ENCODE assay signal across 1 cellular context in the genomic region with DNA sequence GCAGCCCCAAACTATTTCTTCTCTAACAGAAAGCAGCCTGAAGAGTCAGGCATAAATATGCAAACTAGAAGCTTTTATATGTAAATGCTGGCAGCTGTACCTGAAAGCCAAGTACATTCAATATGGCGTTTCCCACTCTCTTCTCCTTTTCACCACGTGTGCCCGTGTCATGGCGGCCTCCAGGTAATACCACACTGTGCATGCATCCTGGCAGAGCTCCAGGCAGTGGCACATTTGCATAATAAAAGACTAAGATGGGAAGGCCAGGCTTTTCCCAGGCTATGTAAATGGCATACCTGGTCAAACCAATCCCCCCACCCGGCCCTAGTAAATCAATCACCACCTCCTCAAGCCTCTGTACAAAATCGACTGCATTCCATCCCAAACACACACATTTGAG.
TF ChIP-seq lines count a peak whose summit lies in the region.

No MANE protein-coding gene starts in this region.

TF ChIP-seq in WTC11, 78 proteins besides CTCF, POLR2A, EP300 and RAD21 (continued from another document):
- TF ChIP-seq, protein P1, sequence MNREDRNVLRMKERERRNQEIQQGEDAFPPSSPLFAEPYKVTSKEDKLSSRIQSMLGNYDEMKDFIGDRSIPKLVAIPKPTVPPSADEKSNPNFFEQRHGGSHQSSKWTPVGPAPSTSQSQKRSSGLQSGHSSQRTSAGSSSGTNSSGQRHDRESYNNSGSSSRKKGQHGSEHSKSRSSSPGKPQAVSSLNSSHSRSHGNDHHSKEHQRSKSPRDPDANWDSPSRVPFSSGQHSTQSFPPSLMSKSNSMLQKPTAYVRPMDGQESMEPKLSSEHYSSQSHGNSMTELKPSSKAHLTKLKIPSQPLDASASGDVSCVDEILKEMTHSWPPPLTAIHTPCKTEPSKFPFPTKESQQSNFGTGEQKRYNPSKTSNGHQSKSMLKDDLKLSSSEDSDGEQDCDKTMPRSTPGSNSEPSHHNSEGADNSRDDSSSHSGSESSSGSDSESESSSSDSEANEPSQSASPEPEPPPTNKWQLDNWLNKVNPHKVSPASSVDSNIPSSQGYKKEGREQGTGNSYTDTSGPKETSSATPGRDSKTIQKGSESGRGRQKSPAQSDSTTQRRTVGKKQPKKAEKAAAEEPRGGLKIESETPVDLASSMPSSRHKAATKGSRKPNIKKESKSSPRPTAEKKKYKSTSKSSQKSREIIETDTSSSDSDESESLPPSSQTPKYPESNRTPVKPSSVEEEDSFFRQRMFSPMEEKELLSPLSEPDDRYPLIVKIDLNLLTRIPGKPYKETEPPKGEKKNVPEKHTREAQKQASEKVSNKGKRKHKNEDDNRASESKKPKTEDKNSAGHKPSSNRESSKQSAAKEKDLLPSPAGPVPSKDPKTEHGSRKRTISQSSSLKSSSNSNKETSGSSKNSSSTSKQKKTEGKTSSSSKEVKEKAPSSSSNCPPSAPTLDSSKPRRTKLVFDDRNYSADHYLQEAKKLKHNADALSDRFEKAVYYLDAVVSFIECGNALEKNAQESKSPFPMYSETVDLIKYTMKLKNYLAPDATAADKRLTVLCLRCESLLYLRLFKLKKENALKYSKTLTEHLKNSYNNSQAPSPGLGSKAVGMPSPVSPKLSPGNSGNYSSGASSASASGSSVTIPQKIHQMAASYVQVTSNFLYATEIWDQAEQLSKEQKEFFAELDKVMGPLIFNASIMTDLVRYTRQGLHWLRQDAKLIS (CRISPR knock-in tag; IDR thresholded peaks at IDR 0.05; ENCODE audit: borderline replicate concordance), result no peak
- TF ChIP-seq GABPB1 (CRISPR knock-in tag; IDR thresholded peaks at IDR 0.05) (no peak), OVOL2 (CRISPR knock-in tag; IDR thresholded peaks at IDR 0.05; ENCODE audit: borderline replicate concordance) (no peak), TP53 (CRISPR knock-in tag; IDR thresholded peaks at IDR 0.05) (no peak), ZNF138 (CRISPR knock-in tag; conservative IDR thresholded peaks at IDR 0.05) (no peak), JUN (CRISPR knock-in tag; IDR thresholded peaks at IDR 0.05) (no peak), FOXJ3 (CRISPR knock-in tag; IDR thresholded peaks at IDR 0.05; ENCODE audit: borderline replicate concordance) (no peak), PRRX2 (CRISPR knock-in tag; IDR thresholded peaks at IDR 0.05) (peak; percentile 42; the same call in 1 of the 2 replicates), ZNF396 (CRISPR knock-in tag; IDR thresholded peaks at IDR 0.05; ENCODE audit: borderline replicate concordance) (peak; percentile 84; the same call in 1 of the 2 replicates), GRHL2 (CRISPR knock-in tag; IDR thresholded peaks at IDR 0.05; ENCODE audit: insufficient replicate concordance, severe bottlenecking) (no peak), ZNF416 (CRISPR knock-in tag; IDR thresholded peaks at IDR 0.05) (no peak), HMGXB4 (CRISPR knock-in tag; IDR thresholded peaks at IDR 0.05) (no peak), NR3C1 (CRISPR knock-in tag; conservative IDR thresholded peaks at IDR 0.05; ENCODE audit: low read depth) (no peak), NR2C2 (CRISPR knock-in tag; IDR thresholded peaks at IDR 0.05) (no peak), NFYB (CRISPR knock-in tag; conservative IDR thresholded peaks at IDR 0.05; ENCODE audit: low read depth) (no peak), FOXP4 (CRISPR knock-in tag; IDR thresholded peaks at IDR 0.05) (0 out of 2 replicates have a peak, but pooled peaks have one; percentile 54), SP1 (CRISPR knock-in tag; conservative IDR thresholded peaks at IDR 0.05) (0 out of 2 replicates have a peak, but pooled peaks have one; percentile 30), SMAD4 (CRISPR knock-in tag; IDR thresholded peaks at IDR 0.05) (no peak), GTF2I (CRISPR knock-in tag; conservative IDR thresholded peaks at IDR 0.05) (no peak), USF2 (CRISPR knock-in tag; IDR thresholded peaks at IDR 0.05) (peak; percentile 75), ETV6 (CRISPR knock-in tag; IDR thresholded peaks at IDR 0.05) (no peak), FOXK1 (CRISPR knock-in tag; IDR thresholded peaks at IDR 0.05) (0 out of 2 replicates have a peak, but pooled peaks have one; percentile 31), TEAD1 (CRISPR knock-in tag; IDR thresholded peaks at IDR 0.05) (peak; percentile 83; the same call in 1 of the 2 replicates), TCF7 (CRISPR knock-in tag; IDR thresholded peaks at IDR 0.05; ENCODE audit: low read depth) (no peak), RORB (CRISPR knock-in tag; IDR thresholded peaks at IDR 0.05) (no peak), ATF1 (CRISPR knock-in tag; IDR thresholded peaks at IDR 0.05) (no peak), ZBTB21 (CRISPR knock-in tag; IDR thresholded peaks at IDR 0.05; ENCODE audit: borderline replicate concordance) (no peak), MXD4 (CRISPR knock-in tag; IDR thresholded peaks at IDR 0.05; ENCODE audit: borderline replicate concordance) (0 out of 2 replicates have a peak, but pooled peaks have one; percentile 36), MYBL2 (CRISPR knock-in tag; IDR thresholded peaks at IDR 0.05) (no peak)
- TF ChIP-seq, protein P2, sequence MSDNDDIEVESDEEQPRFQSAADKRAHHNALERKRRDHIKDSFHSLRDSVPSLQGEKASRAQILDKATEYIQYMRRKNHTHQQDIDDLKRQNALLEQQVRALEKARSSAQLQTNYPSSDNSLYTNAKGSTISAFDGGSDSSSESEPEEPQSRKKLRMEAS (CRISPR knock-in tag; IDR thresholded peaks at IDR 0.05), result peak; percentile 90
- TF ChIP-seq, protein P3, sequence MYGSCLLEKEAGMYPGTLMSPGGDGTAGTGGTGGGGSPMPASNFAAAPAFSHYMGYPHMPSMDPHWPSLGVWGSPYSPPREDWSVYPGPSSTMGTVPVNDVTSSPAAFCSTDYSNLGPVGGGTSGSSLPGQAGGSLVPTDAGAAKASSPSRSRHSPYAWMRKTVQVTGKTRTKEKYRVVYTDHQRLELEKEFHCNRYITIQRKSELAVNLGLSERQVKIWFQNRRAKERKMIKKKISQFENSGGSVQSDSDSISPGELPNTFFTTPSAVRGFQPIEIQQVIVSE (CRISPR knock-in tag; IDR thresholded peaks at IDR 0.05; ENCODE audit: borderline replicate concordance), result no peak
- TF ChIP-seq, protein P4, sequence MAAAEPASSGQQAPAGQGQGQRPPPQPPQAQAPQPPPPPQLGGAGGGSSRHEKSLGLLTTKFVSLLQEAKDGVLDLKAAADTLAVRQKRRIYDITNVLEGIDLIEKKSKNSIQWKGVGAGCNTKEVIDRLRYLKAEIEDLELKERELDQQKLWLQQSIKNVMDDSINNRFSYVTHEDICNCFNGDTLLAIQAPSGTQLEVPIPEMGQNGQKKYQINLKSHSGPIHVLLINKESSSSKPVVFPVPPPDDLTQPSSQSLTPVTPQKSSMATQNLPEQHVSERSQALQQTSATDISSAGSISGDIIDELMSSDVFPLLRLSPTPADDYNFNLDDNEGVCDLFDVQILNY (CRISPR knock-in tag; IDR thresholded peaks at IDR 0.05), result no peak
- TF ChIP-seq, protein P5, sequence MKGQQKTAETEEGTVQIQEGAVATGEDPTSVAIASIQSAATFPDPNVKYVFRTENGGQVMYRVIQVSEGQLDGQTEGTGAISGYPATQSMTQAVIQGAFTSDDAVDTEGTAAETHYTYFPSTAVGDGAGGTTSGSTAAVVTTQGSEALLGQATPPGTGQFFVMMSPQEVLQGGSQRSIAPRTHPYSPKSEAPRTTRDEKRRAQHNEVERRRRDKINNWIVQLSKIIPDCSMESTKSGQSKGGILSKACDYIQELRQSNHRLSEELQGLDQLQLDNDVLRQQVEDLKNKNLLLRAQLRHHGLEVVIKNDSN (CRISPR knock-in tag; IDR thresholded peaks at IDR 0.05), result peak; percentile 78
- TF ChIP-seq, protein P6, sequence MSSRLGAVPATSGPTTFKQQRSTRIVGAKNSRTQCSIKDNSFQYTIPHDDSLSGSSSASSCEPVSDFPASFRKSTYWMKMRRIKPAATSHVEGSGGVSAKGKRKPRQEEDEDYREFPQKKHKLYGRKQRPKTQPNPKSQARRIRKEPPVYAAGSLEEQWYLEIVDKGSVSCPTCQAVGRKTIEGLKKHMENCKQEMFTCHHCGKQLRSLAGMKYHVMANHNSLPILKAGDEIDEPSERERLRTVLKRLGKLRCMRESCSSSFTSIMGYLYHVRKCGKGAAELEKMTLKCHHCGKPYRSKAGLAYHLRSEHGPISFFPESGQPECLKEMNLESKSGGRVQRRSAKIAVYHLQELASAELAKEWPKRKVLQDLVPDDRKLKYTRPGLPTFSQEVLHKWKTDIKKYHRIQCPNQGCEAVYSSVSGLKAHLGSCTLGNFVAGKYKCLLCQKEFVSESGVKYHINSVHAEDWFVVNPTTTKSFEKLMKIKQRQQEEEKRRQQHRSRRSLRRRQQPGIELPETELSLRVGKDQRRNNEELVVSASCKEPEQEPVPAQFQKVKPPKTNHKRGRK (CRISPR knock-in tag; IDR thresholded peaks at IDR 0.05; ENCODE audit: borderline replicate concordance), result no peak
- TF ChIP-seq, protein P7, sequence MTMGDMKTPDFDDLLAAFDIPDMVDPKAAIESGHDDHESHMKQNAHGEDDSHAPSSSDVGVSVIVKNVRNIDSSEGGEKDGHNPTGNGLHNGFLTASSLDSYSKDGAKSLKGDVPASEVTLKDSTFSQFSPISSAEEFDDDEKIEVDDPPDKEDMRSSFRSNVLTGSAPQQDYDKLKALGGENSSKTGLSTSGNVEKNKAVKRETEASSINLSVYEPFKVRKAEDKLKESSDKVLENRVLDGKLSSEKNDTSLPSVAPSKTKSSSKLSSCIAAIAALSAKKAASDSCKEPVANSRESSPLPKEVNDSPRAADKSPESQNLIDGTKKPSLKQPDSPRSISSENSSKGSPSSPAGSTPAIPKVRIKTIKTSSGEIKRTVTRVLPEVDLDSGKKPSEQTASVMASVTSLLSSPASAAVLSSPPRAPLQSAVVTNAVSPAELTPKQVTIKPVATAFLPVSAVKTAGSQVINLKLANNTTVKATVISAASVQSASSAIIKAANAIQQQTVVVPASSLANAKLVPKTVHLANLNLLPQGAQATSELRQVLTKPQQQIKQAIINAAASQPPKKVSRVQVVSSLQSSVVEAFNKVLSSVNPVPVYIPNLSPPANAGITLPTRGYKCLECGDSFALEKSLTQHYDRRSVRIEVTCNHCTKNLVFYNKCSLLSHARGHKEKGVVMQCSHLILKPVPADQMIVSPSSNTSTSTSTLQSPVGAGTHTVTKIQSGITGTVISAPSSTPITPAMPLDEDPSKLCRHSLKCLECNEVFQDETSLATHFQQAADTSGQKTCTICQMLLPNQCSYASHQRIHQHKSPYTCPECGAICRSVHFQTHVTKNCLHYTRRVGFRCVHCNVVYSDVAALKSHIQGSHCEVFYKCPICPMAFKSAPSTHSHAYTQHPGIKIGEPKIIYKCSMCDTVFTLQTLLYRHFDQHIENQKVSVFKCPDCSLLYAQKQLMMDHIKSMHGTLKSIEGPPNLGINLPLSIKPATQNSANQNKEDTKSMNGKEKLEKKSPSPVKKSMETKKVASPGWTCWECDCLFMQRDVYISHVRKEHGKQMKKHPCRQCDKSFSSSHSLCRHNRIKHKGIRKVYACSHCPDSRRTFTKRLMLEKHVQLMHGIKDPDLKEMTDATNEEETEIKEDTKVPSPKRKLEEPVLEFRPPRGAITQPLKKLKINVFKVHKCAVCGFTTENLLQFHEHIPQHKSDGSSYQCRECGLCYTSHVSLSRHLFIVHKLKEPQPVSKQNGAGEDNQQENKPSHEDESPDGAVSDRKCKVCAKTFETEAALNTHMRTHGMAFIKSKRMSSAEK (CRISPR knock-in tag; IDR thresholded peaks at IDR 0.05; ENCODE audit: borderline replicate concordance), result peak; percentile 82; the same call in 1 of the 2 replicates
- TF ChIP-seq, protein P8, sequence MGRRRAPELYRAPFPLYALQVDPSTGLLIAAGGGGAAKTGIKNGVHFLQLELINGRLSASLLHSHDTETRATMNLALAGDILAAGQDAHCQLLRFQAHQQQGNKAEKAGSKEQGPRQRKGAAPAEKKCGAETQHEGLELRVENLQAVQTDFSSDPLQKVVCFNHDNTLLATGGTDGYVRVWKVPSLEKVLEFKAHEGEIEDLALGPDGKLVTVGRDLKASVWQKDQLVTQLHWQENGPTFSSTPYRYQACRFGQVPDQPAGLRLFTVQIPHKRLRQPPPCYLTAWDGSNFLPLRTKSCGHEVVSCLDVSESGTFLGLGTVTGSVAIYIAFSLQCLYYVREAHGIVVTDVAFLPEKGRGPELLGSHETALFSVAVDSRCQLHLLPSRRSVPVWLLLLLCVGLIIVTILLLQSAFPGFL (CRISPR knock-in tag; IDR thresholded peaks at IDR 0.05; ENCODE audit: borderline replicate concordance), result no peak
- TF ChIP-seq, protein P9, sequence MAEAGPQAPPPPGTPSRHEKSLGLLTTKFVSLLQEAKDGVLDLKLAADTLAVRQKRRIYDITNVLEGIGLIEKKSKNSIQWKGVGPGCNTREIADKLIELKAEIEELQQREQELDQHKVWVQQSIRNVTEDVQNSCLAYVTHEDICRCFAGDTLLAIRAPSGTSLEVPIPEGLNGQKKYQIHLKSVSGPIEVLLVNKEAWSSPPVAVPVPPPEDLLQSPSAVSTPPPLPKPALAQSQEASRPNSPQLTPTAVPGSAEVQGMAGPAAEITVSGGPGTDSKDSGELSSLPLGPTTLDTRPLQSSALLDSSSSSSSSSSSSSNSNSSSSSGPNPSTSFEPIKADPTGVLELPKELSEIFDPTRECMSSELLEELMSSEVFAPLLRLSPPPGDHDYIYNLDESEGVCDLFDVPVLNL (CRISPR knock-in tag; IDR thresholded peaks at IDR 0.05; ENCODE audit: borderline replicate concordance, low read depth), result no peak
